In genomic region chr20:40686893-40687292, GRCh38 we compare ENCODE assay signal across 9 cellular contexts. TPM values are rescaled to one million over a fixed set of nuclear protein-coding genes. Genes with fewer than 3 reads are reported as not detected.
DNase-seq lines count a peak whose midpoint lies in the region; ATAC-seq and TF ChIP-seq lines count a peak whose summit lies in the region.
"Had no signal": no experiment of that assay in that cellular context is flagged by ENCODE, and none has a peak within 500 bp of the region (broad histone marks: within the 10 kb centered on the region; RNA-seq: fewer than 3 reads in every experiment).

No MANE protein-coding gene starts in this region.

- DNase-seq in CD4-positive, alpha-beta T cell = no peak
- no peak for DNase-seq in body of pancreas
- DNase-seq in psoas muscle = no peak
- no peak for DNase-seq in activated T-cell treated with anti-CD3 and anti-CD28 coated beads, Interleukin-2, amount 50 U/mL, for 4 hours
- no peak for DNase-seq in DMS153 (lab: John Stamatoyannopoulos, UW)
- no peak for DNase-seq in GF-D8 (lab: John Stamatoyannopoulos, UW)
- DNase-seq: cerebellar nuclear complex had no signal

- H3K4me3 ChIP-seq in body of pancreas (peak overlapping the region; percentile 6 to 20), iPS-11a (ENCODE audit: low read depth, low read length) (peak overlapping the region; percentile 39), psoas muscle (peak overlapping the region; percentile 76)

- ATAC-seq in CD4-positive, alpha-beta T cell (ENCODE audit: poor library complexity) = no peak
- ATAC-seq in body of pancreas = no peak
- ATAC-seq in psoas muscle = no peak
- no peak for ATAC-seq in activated T-cell treated with anti-CD3 and anti-CD28 coated beads, Interleukin-2, amount 50 U/mL, for 4 hours
- ATAC-seq in HG02973 (IDR thresholded peaks at IDR 0.05; ENCODE audit: unreplicated experiment) = no peak

- H3K36me3 Mint-ChIP-seq in CD4-positive, alpha-beta T cell (ENCODE audit: low read depth) = no peaks in the 10 kb centered on the region
- H3K36me3 Mint-ChIP-seq in activated T-cell treated with anti-CD3 and anti-CD28 coated beads, Interleukin-2, amount 50 U/mL, for 4 hours (ENCODE audit: insufficient read depth) = no peaks in the 10 kb centered on the region

- H3K4me1 Mint-ChIP-seq in CD4-positive, alpha-beta T cell (ENCODE audit: low read depth) = no peaks in the 10 kb centered on the region
- H3K4me1 Mint-ChIP-seq in activated T-cell treated with anti-CD3 and anti-CD28 coated beads, Interleukin-2, amount 50 U/mL, for 4 hours (ENCODE audit: low read depth) = peaks cover 12% of the 10 kb centered on the region

- peaks cover 89% of the 10 kb centered on the region for H3K27me3 ChIP-seq in CD4-positive, alpha-beta T cell (ENCODE audit: control insufficient read depth, insufficient read depth, low read length)
- peaks cover 0 to 15% of the 10 kb centered on the region in 2 donors for H3K27me3 ChIP-seq in body of pancreas
- peaks cover 0 to 17% (median 4%) of the 10 kb centered on the region in 3 donors for H3K27me3 ChIP-seq in psoas muscle (ENCODE audit: insufficient read depth in 3 of 3, low read length in 2 of 3)

- no peak overlapping the region for H3K27ac ChIP-seq in CD4-positive, alpha-beta T cell (ENCODE audit: low read depth, low read length)
- peak overlapping the region in 3 of 4 donors; percentile 94 to 97 (median 95) for H3K27ac ChIP-seq in body of pancreas
- peak overlapping the region; percentile 93 for H3K27ac ChIP-seq in psoas muscle

- H3K4me3 Mint-ChIP-seq in CD4-positive, alpha-beta T cell = peak overlapping the region; percentile 11
- H3K4me3 Mint-ChIP-seq in activated T-cell treated with anti-CD3 and anti-CD28 coated beads, Interleukin-2, amount 50 U/mL, for 4 hours = no peak overlapping the region

- no peak for TF ChIP-seq CTCF in CD4-positive, alpha-beta T cell (IDR thresholded peaks at IDR 0.05)
- no peak for TF ChIP-seq CTCF in body of pancreas (IDR thresholded peaks at IDR 0.05)
- no peak for TF ChIP-seq CTCF in psoas muscle (IDR thresholded peaks at IDR 0.05)

- peaks cover 34% of the 10 kb centered on the region for H3K4me1 ChIP-seq in body of pancreas
- H3K4me1 ChIP-seq in psoas muscle = peaks cover 19% of the 10 kb centered on the region

- peaks cover 76% of the 10 kb centered on the region for H3K27me3 Mint-ChIP-seq in CD4-positive, alpha-beta T cell
- H3K27me3 Mint-ChIP-seq in activated T-cell treated with anti-CD3 and anti-CD28 coated beads, Interleukin-2, amount 50 U/mL, for 4 hours (ENCODE audit: low read depth) = peaks cover 86% of the 10 kb centered on the region

- no peaks in the 10 kb centered on the region for H3K9me3 Mint-ChIP-seq in CD4-positive, alpha-beta T cell
- no peaks in the 10 kb centered on the region for H3K9me3 Mint-ChIP-seq in activated T-cell treated with anti-CD3 and anti-CD28 coated beads, Interleukin-2, amount 50 U/mL, for 4 hours

- no peaks in the 10 kb centered on the region for H3K9me3 ChIP-seq in CD4-positive, alpha-beta T cell (ENCODE audit: control insufficient read depth, low read length)
- no peaks in the 10 kb centered on the region for H3K9me3 ChIP-seq in body of pancreas
- H3K9me3 ChIP-seq in psoas muscle = no peaks in the 10 kb centered on the region

- WGBS in body of pancreas, 2 donors = 17 to 39% methylated on average over 12 of the region's 12 CpGs
- WGBS in psoas muscle, 3 donors = 11 to 23% (median 18%) methylated on average over 12 of the region's 12 CpGs

- no peak overlapping the region for H3K27ac Mint-ChIP-seq in CD4-positive, alpha-beta T cell

- intact Hi-C loops in CD4-positive, alpha-beta T cell (cut with DNase I, micrococcal nuclease) = no loop called here
- intact Hi-C loops in body of pancreas (cut with DNase I) (no loop called here), psoas muscle (cut with DNase I) (loop anchor here (2.0 to 10.0 kb wide), 2 partner anchors 402 to 420 kb away; no protein-coding TSS in a partner anchor)

- CTCF ChIA-PET in CD4-positive, alpha-beta T cell (lab: Charles Lee) = no interaction called here

- no peak for TF ChIP-seq POLR2A in body of pancreas (IDR thresholded peaks at IDR 0.05)

- POLR2A ChIA-PET in CD4-positive, alpha-beta T cell (lab: Charles Lee) = no interaction called here

- H3K36me3 ChIP-seq in body of pancreas (replicated peaks in 1 of 2; ENCODE audit: insufficient read depth in 1 of 2, low read depth in 2 of 2) (no peaks in the 10 kb centered on the region), psoas muscle (ENCODE audit: insufficient read depth in 1 of 2, low read depth in 1 of 2) (no peaks in the 10 kb centered on the region)

RNA-seq across cellular contexts. Expression of gene MAFB, which starts 2.1 kb away (rescaled TPM):
- 1 to 10 TPM; 3.3 to 3.7 TPM for total RNA-seq in CD4-positive, alpha-beta T cell
- total RNA-seq in body of pancreas = 10 to 100 TPM; 21.1 to 22.1 TPM
- 10 to 100 TPM in 2 of 4 donors, 1 to 10 TPM in 2; 6.1 to 63.2 (median 33.4) TPM for total RNA-seq in psoas muscle
- 10 to 100 TPM in 2 of 3 donors, 1 to 10 TPM in 1; 4.7 to 14.1 (median 11.0) TPM for polyA plus RNA-seq in psoas muscle
- total RNA-seq in activated T-cell treated with anti-CD3 and anti-CD28 coated beads, Interleukin-2, amount 50 U/mL, for 4 hours = under 1 TPM; 0.13 to 0.18 (median 0.16) TPM

Comparison
In these comparisons a context has a peak if more than half of its experiments do, and no peak if none do; other contexts are left out.
1. H3K4me3 ChIP-seq: peak in every context shown above with its lines; median percentile 76 in psoas muscle; 39 in iPS-11a; 13 in body of pancreas.
2. intact Hi-C loops: an anchor here in psoas muscle (2.0 to 10.0 kb wide); none called in CD4-positive, alpha-beta T cell and body of pancreas.